In the genomic region with DNA sequence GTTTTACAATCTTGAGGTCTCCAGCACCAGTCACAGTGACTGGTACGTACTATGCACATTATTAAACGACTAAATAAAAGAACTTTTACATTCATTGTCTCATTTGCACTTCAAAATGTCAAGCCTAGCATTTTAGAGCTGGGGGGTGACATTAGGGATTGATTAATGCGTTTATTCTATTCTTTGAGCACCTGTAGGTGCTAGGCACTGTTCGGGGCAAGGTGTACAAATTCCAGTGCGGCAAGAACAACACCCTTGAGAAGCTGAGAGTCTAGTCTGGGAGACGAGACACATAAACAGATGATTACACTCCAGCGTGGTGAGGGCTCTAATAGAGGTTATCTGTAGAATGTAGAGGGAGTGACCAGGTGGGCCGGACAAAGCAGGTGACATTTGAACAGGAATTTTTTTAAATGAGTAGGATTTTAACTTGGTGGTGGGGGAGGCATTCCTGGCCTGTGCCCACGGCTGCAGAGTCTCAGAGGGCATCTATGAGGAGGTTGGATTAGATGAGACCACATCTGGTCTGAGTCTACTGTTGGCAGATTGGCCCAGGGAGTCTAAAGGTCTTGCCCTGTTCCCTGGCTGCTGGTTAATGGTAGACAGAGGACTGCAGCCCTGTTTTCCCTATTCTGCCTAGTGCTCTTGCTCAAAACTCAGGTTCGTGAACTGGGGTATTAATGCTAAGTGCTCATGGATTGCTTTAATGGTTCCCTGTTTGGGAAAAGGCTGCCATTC, we compare ENCODE assay signal across 8 cellular contexts. TPM values are rescaled to one million over a fixed set of nuclear protein-coding genes. Genes with fewer than 3 reads are reported as not detected.
A peak's percentile ranks its signal among the peaks of the same experiment; 100 is the strongest.
DNase-seq lines count a peak whose midpoint lies in the region; ATAC-seq and TF ChIP-seq lines count a peak whose summit lies in the region.

No MANE protein-coding gene starts in this region.

- in situ Hi-C loops in transverse colon (cut with MboI; ENCODE audit: low pct_ligation_motif_present in 1 of 4, low pct_unique_long_range_greater_than_20kb in 1 of 4, low sequenced_read_pairs in 3 of 4) = no loop called here

- no peak for DNase-seq in activated T-cell treated with anti-CD3 and anti-CD28 coated beads, Interleukin-2, amount 50 U/mL, for 4 hours
- no peak for DNase-seq in activated T-cell treated with anti-CD3 and anti-CD28 coated beads, Interleukin-2, amount 50 U/mL, for 1 hour
- DNase-seq in activated naive CD4-positive, alpha-beta T cell treated with anti-CD3 and anti-CD28 coated beads, Interleukin-2, amount 50 U/mL, for 72 hours (ENCODE audit: low spot score in 2 of 2) = no peak
- peak; percentile 30 for DNase-seq in left kidney (ENCODE audit: low read depth, low spot score)
- peak; percentile 11 for DNase-seq in transverse colon
- DNase-seq in superior temporal gyrus (ENCODE audit: extremely low spot score) = no peak
- DNase-seq in SHP77 treated with DMSO at 0.1 percent for 48 hours (lab: John Stamatoyannopoulos, UW) = no peak
- no peak for DNase-seq in NCI-H1048 (lab: John Stamatoyannopoulos, UW)

- peak overlapping the region; percentile 70 to 90 (median 86) for H3K4me3 ChIP-seq in transverse colon

- no peak for TF ChIP-seq POLR2A in transverse colon (IDR thresholded peaks at IDR 0.05)

- H3K9me3 ChIP-seq in transverse colon = no peaks in the 10 kb centered on the region

- H3K4me3 Mint-ChIP-seq in activated T-cell treated with anti-CD3 and anti-CD28 coated beads, Interleukin-2, amount 50 U/mL, for 4 hours = peak overlapping the region; percentile 97

- peak overlapping the region; percentile 83 to 93 for H3K27ac Mint-ChIP-seq in activated naive CD4-positive, alpha-beta T cell treated with anti-CD3 and anti-CD28 coated beads, Interleukin-2, amount 50 U/mL, for 72 hours

- TF ChIP-seq EP300 in transverse colon (IDR thresholded peaks at IDR 0.05; ENCODE audit: low read depth) = no peak

- no peak for TF ChIP-seq CTCF in transverse colon (IDR thresholded peaks at IDR 0.05)

- H3K4me1 Mint-ChIP-seq in activated T-cell treated with anti-CD3 and anti-CD28 coated beads, Interleukin-2, amount 50 U/mL, for 4 hours (ENCODE audit: low read depth) = peaks cover 41% of the 10 kb centered on the region

- H3K4me1 ChIP-seq in transverse colon = peaks cover 8 to 45% (median 19%) of the 10 kb centered on the region in 4 donors

- no peaks in the 10 kb centered on the region for H3K27me3 ChIP-seq in transverse colon

- 14 to 40% methylated on average over 1 to 10 of the region's 10 CpGs for WGBS in transverse colon (ENCODE audit: low coverage in 1 of 2), 2 donors

- H3K36me3 ChIP-seq in transverse colon = no peaks in the 10 kb centered on the region

- peak overlapping the region; percentile 93 to 97 (median 96) for H3K27ac ChIP-seq in transverse colon

- H3K9me3 Mint-ChIP-seq in activated T-cell treated with anti-CD3 and anti-CD28 coated beads, Interleukin-2, amount 50 U/mL, for 4 hours = no peaks in the 10 kb centered on the region
- no peaks in the 10 kb centered on the region for H3K9me3 Mint-ChIP-seq in activated naive CD4-positive, alpha-beta T cell treated with anti-CD3 and anti-CD28 coated beads, Interleukin-2, amount 50 U/mL, for 72 hours

- ATAC-seq in activated T-cell treated with anti-CD3 and anti-CD28 coated beads, Interleukin-2, amount 50 U/mL, for 4 hours = no peak
- no peak for ATAC-seq in activated naive CD4-positive, alpha-beta T cell treated with anti-CD3 and anti-CD28 coated beads, Interleukin-2, amount 50 U/mL, for 72 hours

- no peaks in the 10 kb centered on the region for H3K27me3 Mint-ChIP-seq in activated T-cell treated with anti-CD3 and anti-CD28 coated beads, Interleukin-2, amount 50 U/mL, for 4 hours (ENCODE audit: low read depth)

- intact Hi-C loops in transverse colon (cut with DNase I; ENCODE audit: low total_unique reads) = no loop called here

- H3K36me3 Mint-ChIP-seq in activated T-cell treated with anti-CD3 and anti-CD28 coated beads, Interleukin-2, amount 50 U/mL, for 4 hours (ENCODE audit: insufficient read depth) = no peaks in the 10 kb centered on the region
- H3K36me3 Mint-ChIP-seq in activated naive CD4-positive, alpha-beta T cell treated with anti-CD3 and anti-CD28 coated beads, Interleukin-2, amount 50 U/mL, for 72 hours = peaks cover 0 to 11% of the 10 kb centered on the region in 2 donors

RNA-seq across cellular contexts. Expression of gene CAT, which starts 1.0 kb away (rescaled TPM):
- total RNA-seq in activated T-cell treated with anti-CD3 and anti-CD28 coated beads, Interleukin-2, amount 50 U/mL, for 4 hours = 10 to 100 TPM; 11.8 to 14.6 (median 13.5) TPM
- 10 to 100 TPM; 16.5 to 23.6 TPM for total RNA-seq in activated naive CD4-positive, alpha-beta T cell treated with anti-CD3 and anti-CD28 coated beads, Interleukin-2, amount 50 U/mL, for 72 hours
- total RNA-seq in transverse colon = 100 to 1,000 TPM in 3 of 4 donors, 10 to 100 TPM in 1; 81.2 to 168 (median 133) TPM

Comparison
In these comparisons a context has a peak if more than half of its experiments do, and no peak if none do; other contexts are left out.
1. DNase-seq: peak in left kidney (single experiment) and transverse colon (single experiment); none in activated T-cell treated with anti-CD3 and anti-CD28 coated beads, Interleukin-2, amount 50 U/mL, for 4 hours (single experiment), activated T-cell treated with anti-CD3 and anti-CD28 coated beads, Interleukin-2, amount 50 U/mL, for 1 hour (single experiment), activated naive CD4-positive, alpha-beta T cell treated with anti-CD3 and anti-CD28 coated beads, Interleukin-2, amount 50 U/mL, for 72 hours (0 of 2), superior temporal gyrus (single experiment), SHP77 treated with DMSO at 0.1 percent for 48 hours (single experiment) and NCI-H1048 (single experiment).